In genomic region chr11:119794756-119795155, GRCh38 we compare ENCODE assay signal across 22 cellular contexts.
"Had no signal": no experiment of that assay in that cellular context is flagged by ENCODE, and none has a peak within 500 bp of the region (broad histone marks: within the 10 kb centered on the region; RNA-seq: fewer than 3 reads in every experiment).

No MANE protein-coding gene starts in this region.

- DNase-seq: activated CD4-positive, alpha-beta T cell treated with anti-CD3 and anti-CD28 coated beads for 1 hour; activated CD8-positive, alpha-beta memory T cell treated with anti-CD3 and anti-CD28 coated beads, Interleukin-2, amount 10 ng/mL, durations not matched to agents 7 days and 5 days; activated CD8-positive, alpha-beta T cell treated with anti-CD3 and anti-CD28 coated beads, Interleukin-2, amount 10 ng/mL, durations not matched to agents 7 days and 5 days; activated naive CD4-positive, alpha-beta T cell; activated T-cell treated with anti-CD3 and anti-CD28 coated beads for 4 hours; activated T-cell treated with anti-CD3 and anti-CD28 coated beads, Interleukin-2, amount 50 U/mL, for 72 hours; left cardiac atrium; lower lobe of right lung; mesenchymal stem cell; naive thymus-derived CD8-positive, alpha-beta T cell; stimulated activated CD4-positive, alpha-beta T cell treated with anti-CD3 and anti-CD28 coated beads, Interleukin-12 subunit alpha, Interleukin-12 subunit beta, amount 100 ng/mL, for 4 hours; stimulated activated CD4-positive, alpha-beta T cell treated with anti-CD3 and anti-CD28 coated beads, Interleukin-4, amount 100 ng/mL, for 1 hour; T-helper 17 cell; T1000 had no signal

- H3K27me3 ChIP-seq: body of pancreas, cardiac muscle cell, hepatocyte, right lobe of liver, vagina had no signal

- ATAC-seq: activated CD8-positive, alpha-beta memory T cell treated with anti-CD3 and anti-CD28 coated beads, Interleukin-2, amount 10 ng/mL, durations not matched to agents 7 days and 5 days; activated CD8-positive, alpha-beta T cell treated with anti-CD3 and anti-CD28 coated beads, Interleukin-2, amount 10 ng/mL, durations not matched to agents 7 days and 5 days; activated naive CD4-positive, alpha-beta T cell treated with anti-CD3 and anti-CD28 coated beads, Interleukin-2, amount 50 U/mL, for 72 hours; activated T-cell treated with anti-CD3 and anti-CD28 coated beads, Interleukin-2, amount 50 U/mL, for 72 hours; body of pancreas; gastroesophageal sphincter; left cardiac atrium; lower lobe of right lung; naive thymus-derived CD8-positive, alpha-beta T cell; right lobe of liver; stimulated activated effector memory CD8-positive, alpha-beta T cell treated with anti-CD3 and anti-CD28 coated beads, Interleukin-12 subunit alpha, Interleukin-12 subunit beta, amount 100 ng/mL, for 72 hours; T-helper 17 cell had no signal

- H3K27ac ChIP-seq: body of pancreas, cardiac muscle cell, gastroesophageal sphincter, hepatocyte, lower lobe of right lung, right lobe of liver, vagina had no signal

- H3K4me3 ChIP-seq: body of pancreas, cardiac muscle cell, gastroesophageal sphincter, hepatocyte, lower lobe of right lung, right lobe of liver, vagina had no signal

- H3K36me3 ChIP-seq: cardiac muscle cell, gastroesophageal sphincter, lower lobe of right lung, right lobe of liver, vagina had no signal

- H3K9me3 ChIP-seq: body of pancreas, gastroesophageal sphincter, lower lobe of right lung, right lobe of liver, vagina had no signal

- H3K4me1 ChIP-seq: body of pancreas, gastroesophageal sphincter, lower lobe of right lung, right lobe of liver had no signal
